1 cellular context compared by ENCODE assay signal in the genomic region with DNA sequence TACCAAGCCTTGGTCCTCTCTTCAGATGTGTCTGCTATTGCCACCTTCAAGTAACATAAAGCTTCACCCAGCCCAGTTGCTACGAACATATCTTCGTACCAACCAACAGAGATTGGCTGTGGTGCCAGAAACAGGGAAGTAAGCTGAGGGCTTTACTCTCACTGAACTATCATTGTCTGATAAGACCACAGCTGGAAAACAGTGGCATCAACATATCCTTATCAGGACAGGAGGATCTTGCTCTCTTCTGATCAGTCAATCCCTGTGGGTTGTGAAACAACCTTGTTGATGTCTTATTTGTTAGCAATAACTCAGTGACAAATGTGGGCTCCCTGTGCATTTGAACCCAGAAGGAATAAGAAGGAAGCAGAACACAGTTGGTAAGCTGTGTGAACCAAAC.
TF ChIP-seq lines count a peak whose summit lies in the region.

No MANE protein-coding gene starts in this region.

TF ChIP-seq in K562, 482 proteins besides CTCF, POLR2A, EP300 and RAD21 (continued from another document):
- no peak for TF ChIP-seq ARNT (IDR thresholded peaks at IDR 0.05)
- TF ChIP-seq CEBPG (CRISPR knock-in tag; IDR thresholded peaks at IDR 0.05), result no peak
- TF ChIP-seq CEBPG (tag; conservative IDR thresholded peaks at IDR 0.05 in 1 of 2, IDR thresholded peaks at IDR 0.05 in 1 of 2), result 0 out of 4 replicates have a peak, but pooled peaks of 1 of the 2 experiments have one; percentile 27
- no peak for TF ChIP-seq ZNF282 (CRISPR knock-in tag; IDR thresholded peaks at IDR 0.05)
- TF ChIP-seq, protein P1, sequence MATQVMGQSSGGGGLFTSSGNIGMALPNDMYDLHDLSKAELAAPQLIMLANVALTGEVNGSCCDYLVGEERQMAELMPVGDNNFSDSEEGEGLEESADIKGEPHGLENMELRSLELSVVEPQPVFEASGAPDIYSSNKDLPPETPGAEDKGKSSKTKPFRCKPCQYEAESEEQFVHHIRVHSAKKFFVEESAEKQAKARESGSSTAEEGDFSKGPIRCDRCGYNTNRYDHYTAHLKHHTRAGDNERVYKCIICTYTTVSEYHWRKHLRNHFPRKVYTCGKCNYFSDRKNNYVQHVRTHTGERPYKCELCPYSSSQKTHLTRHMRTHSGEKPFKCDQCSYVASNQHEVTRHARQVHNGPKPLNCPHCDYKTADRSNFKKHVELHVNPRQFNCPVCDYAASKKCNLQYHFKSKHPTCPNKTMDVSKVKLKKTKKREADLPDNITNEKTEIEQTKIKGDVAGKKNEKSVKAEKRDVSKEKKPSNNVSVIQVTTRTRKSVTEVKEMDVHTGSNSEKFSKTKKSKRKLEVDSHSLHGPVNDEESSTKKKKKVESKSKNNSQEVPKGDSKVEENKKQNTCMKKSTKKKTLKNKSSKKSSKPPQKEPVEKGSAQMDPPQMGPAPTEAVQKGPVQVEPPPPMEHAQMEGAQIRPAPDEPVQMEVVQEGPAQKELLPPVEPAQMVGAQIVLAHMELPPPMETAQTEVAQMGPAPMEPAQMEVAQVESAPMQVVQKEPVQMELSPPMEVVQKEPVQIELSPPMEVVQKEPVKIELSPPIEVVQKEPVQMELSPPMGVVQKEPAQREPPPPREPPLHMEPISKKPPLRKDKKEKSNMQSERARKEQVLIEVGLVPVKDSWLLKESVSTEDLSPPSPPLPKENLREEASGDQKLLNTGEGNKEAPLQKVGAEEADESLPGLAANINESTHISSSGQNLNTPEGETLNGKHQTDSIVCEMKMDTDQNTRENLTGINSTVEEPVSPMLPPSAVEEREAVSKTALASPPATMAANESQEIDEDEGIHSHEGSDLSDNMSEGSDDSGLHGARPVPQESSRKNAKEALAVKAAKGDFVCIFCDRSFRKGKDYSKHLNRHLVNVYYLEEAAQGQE (CRISPR knock-in tag; IDR thresholded peaks at IDR 0.05; ENCODE audit: low read depth), result no peak
- TF ChIP-seq EWSR1 (IDR thresholded peaks at IDR 0.05; ENCODE audit: borderline replicate concordance, low read depth, partially characterized antibody), result no peak
- peak; percentile 61; the same call in 1 of the 2 replicates for TF ChIP-seq FOXJ2 (tag; IDR thresholded peaks at IDR 0.05)
- no peak for TF ChIP-seq ZNF311 (CRISPR knock-in tag; IDR thresholded peaks at IDR 0.05)
- TF ChIP-seq PTTG1 (tag; IDR thresholded peaks at IDR 0.05; ENCODE audit: low read depth), result no peak
- no peak for TF ChIP-seq SIN3A (IDR thresholded peaks at IDR 0.05; ENCODE audit: borderline replicate concordance in 2 of 2, control insufficient read depth in 1 of 2, low read depth in 2 of 2, low read length in 2 of 2)
- no peak for TF ChIP-seq E2F5 (CRISPR knock-in tag; IDR thresholded peaks at IDR 0.05)
- TF ChIP-seq RBM34 (IDR thresholded peaks at IDR 0.05; ENCODE audit: borderline replicate concordance, insufficient read depth, low read length), result no peak
- TF ChIP-seq FOSL1 (tag; conservative IDR thresholded peaks at IDR 0.05), result 0 out of 2 replicates have a peak, but pooled peaks have one; percentile 22
- TF ChIP-seq TBP (optimal IDR thresholded peaks at IDR 0.05; ENCODE audit: low read depth, low read length), result no peak
- no peak for TF ChIP-seq PBX2 (CRISPR knock-in tag; IDR thresholded peaks at IDR 0.05; ENCODE audit: low read depth)
- peak; percentile 48; the same call in 1 of the 2 replicates for TF ChIP-seq PBX2 (tag; conservative IDR thresholded peaks at IDR 0.05; ENCODE audit: low read depth)
- TF ChIP-seq MECOM (CRISPR knock-in tag; IDR thresholded peaks at IDR 0.05), result 0 out of 2 replicates have a peak, but pooled peaks have one; percentile 32
- peak in 1 of 2 experiments; percentile 37; a peak in 1 of 4 replicates for TF ChIP-seq FOXK2 (conservative IDR thresholded peaks at IDR 0.05 in 1 of 2, IDR thresholded peaks at IDR 0.05 in 1 of 2; ENCODE audit: low read depth in 2 of 2)
- TF ChIP-seq JUND (IDR thresholded peaks at IDR 0.05; ENCODE audit: borderline replicate concordance, low read depth, low read length), result no peak
- no peak for TF ChIP-seq JUND (tag; IDR thresholded peaks at IDR 0.05; ENCODE audit: borderline replicate concordance, low read depth, low read length)
- TF ChIP-seq, protein P2, sequence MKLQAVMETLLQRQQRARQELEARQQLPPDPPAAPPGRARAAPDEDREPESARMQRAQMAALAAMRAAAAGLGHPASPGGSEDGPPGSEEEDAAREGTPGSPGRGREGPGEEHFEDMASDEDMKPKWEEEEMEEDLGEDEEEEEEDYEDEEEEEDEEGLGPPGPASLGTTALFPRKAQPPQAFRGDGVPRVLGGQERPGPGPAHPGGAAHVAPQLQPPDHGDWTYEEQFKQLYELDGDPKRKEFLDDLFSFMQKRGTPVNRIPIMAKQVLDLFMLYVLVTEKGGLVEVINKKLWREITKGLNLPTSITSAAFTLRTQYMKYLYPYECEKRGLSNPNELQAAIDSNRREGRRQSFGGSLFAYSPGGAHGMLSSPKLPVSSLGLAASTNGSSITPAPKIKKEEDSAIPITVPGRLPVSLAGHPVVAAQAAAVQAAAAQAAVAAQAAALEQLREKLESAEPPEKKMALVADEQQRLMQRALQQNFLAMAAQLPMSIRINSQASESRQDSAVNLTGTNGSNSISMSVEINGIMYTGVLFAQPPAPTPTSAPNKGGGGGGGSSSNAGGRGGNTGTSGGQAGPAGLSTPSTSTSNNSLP (IDR thresholded peaks at IDR 0.05; ENCODE audit: borderline replicate concordance, low read depth, low read length), result no peak
- TF ChIP-seq ZNF551 (CRISPR knock-in tag; IDR thresholded peaks at IDR 0.05), result no peak
- TF ChIP-seq MCM3 (IDR thresholded peaks at IDR 0.05), result no peak
- TF ChIP-seq CAMTA2 (CRISPR knock-in tag; conservative IDR thresholded peaks at IDR 0.05), result no peak
- TF ChIP-seq SNAPC5 (CRISPR knock-in tag; IDR thresholded peaks at IDR 0.05), result no peak
- TF ChIP-seq ARID1B (IDR thresholded peaks at IDR 0.05), result peak; percentile 34; the same call in 1 of the 2 replicates
- TF ChIP-seq TRIM24 (IDR thresholded peaks at IDR 0.05), result no peak
- TF ChIP-seq TGIF2 (CRISPR knock-in tag; IDR thresholded peaks at IDR 0.05), result no peak
